Comparison of ENCODE assay signal across 32 cellular contexts in genomic region chr6:27962506-27962905, GRCh38. TPM values are rescaled to one million over a fixed set of nuclear protein-coding genes. Genes with fewer than 3 reads are reported as not detected.
"Had no signal": no experiment of that assay in that cellular context is flagged by ENCODE, and none has a peak within 500 bp of the region (broad histone marks: within the 10 kb centered on the region; RNA-seq: fewer than 3 reads in every experiment).

No MANE protein-coding gene starts in this region.

- H3K9me3 ChIP-seq: adrenal gland, body of pancreas, breast epithelium, SJCRH30 had no signal

- H3K4me3 Mint-ChIP-seq: activated CD4-positive, alpha-beta T cell treated with anti-CD3 and anti-CD28 coated beads, Interleukin-2, amount 10 ng/mL, durations not matched to agents 24 days and 14 days; activated CD8-positive, alpha-beta T cell treated with anti-CD3 and anti-CD28 coated beads for 36 hours; activated T-cell treated with anti-CD3 and anti-CD28 coated beads, Interleukin-2, amount 50 U/mL, for 72 hours; activated T-helper 17 cell treated with anti-CD3 and anti-CD28 coated beads, Interleukin-2, amount 50 U/mL, for 72 hours had no signal

- H3K36me3 Mint-ChIP-seq: activated naive CD4-positive, alpha-beta T cell treated with anti-CD3 and anti-CD28 coated beads, Interleukin-2, amount 50 U/mL, for 72 hours had no signal

- H3K9me3 Mint-ChIP-seq: activated CD8-positive, alpha-beta T cell treated with anti-CD3 and anti-CD28 coated beads for 36 hours; activated naive CD4-positive, alpha-beta T cell treated with anti-CD3 and anti-CD28 coated beads, Interleukin-2, amount 50 U/mL, for 72 hours; activated T-helper 17 cell treated with anti-CD3 and anti-CD28 coated beads, Interleukin-2, amount 50 U/mL, for 72 hours had no signal

- H3K4me2 ChIP-seq: PC-9 had no signal

- H3K36me3 ChIP-seq: adrenal gland, breast epithelium, SJCRH30 had no signal

- H3K4me3 ChIP-seq: adrenal gland, body of pancreas, breast epithelium, PC-9, SJCRH30, SK-N-MC had no signal

- H2AFZ ChIP-seq: PC-9 had no signal

- H3K4me1 ChIP-seq: adrenal gland, body of pancreas, breast epithelium, SJCRH30 had no signal

- ATAC-seq: activated CD8-positive, alpha-beta T cell treated with anti-CD3 and anti-CD28 coated beads for 36 hours; activated naive CD4-positive, alpha-beta T cell treated with anti-CD3 and anti-CD28 coated beads, Interleukin-2, amount 50 U/mL, for 72 hours; activated T-cell treated with anti-CD3 and anti-CD28 coated beads, Interleukin-2, amount 50 U/mL, for 72 hours; activated T-helper 17 cell treated with anti-CD3 and anti-CD28 coated beads, Interleukin-2, amount 50 U/mL, for 72 hours; body of pancreas had no signal

- DNase-seq: activated CD4-positive, alpha-beta T cell treated with anti-CD3 and anti-CD28 coated beads, Interleukin-2, amount 10 ng/mL, durations not matched to agents 24 days and 14 days; activated CD4-positive, alpha-beta T cell treated with anti-CD3 and anti-CD28 coated beads, Interleukin-2, amount 50 U/mL, for 4 hours; activated CD8-positive, alpha-beta T cell treated with anti-CD3 and anti-CD28 coated beads for 36 hours; activated gamma-delta T cell; activated naive CD4-positive, alpha-beta T cell treated with Interleukin-2 at 50 U/mL for 16 hours; activated T-cell treated with anti-CD3 and anti-CD28 coated beads, Interleukin-2, amount 50 U/mL, for 1 hour; activated T-cell treated with anti-CD3 and anti-CD28 coated beads, Interleukin-2, amount 50 U/mL, for 72 hours; adrenal gland; body of pancreas; caudate nucleus; cerebellar nuclear complex; Kasumi-1; KG1; NCI-H1105; NCI-H1417 treated with DMSO at 0.1 percent for 48 hours; NCI-H187 treated with DMSO at 0.1 percent for 48 hours; NCI-H2081; NCI-H345; NCI-H524 treated with DMSO at 0.1 percent for 48 hours; PC-9; SHP77; SJCRH30; T1000 had no signal

- H3K27ac Mint-ChIP-seq: activated CD4-positive, alpha-beta T cell treated with anti-CD3 and anti-CD28 coated beads, Interleukin-2, amount 10 ng/mL, durations not matched to agents 24 days and 14 days; activated CD8-positive, alpha-beta T cell treated with anti-CD3 and anti-CD28 coated beads for 36 hours; activated naive CD4-positive, alpha-beta T cell treated with anti-CD3 and anti-CD28 coated beads, Interleukin-2, amount 50 U/mL, for 72 hours; activated T-cell treated with anti-CD3 and anti-CD28 coated beads, Interleukin-2, amount 50 U/mL, for 72 hours; activated T-helper 17 cell treated with anti-CD3 and anti-CD28 coated beads, Interleukin-2, amount 50 U/mL, for 72 hours had no signal

- H3K4me1 Mint-ChIP-seq: activated CD4-positive, alpha-beta T cell treated with anti-CD3 and anti-CD28 coated beads, Interleukin-2, amount 10 ng/mL, durations not matched to agents 24 days and 14 days; activated T-helper 17 cell treated with anti-CD3 and anti-CD28 coated beads, Interleukin-2, amount 50 U/mL, for 72 hours had no signal

- H3K27me3 ChIP-seq: adrenal gland, body of pancreas, breast epithelium, SJCRH30 had no signal

- H3K27ac ChIP-seq: adrenal gland, body of pancreas, breast epithelium, PC-9, SJCRH30, SK-N-MC had no signal

RNA-seq across cellular contexts. Expression of gene OR2B6, which starts 5.5 kb away (rescaled TPM):
- total RNA-seq: activated CD4-positive, alpha-beta T cell treated with anti-CD3 and anti-CD28 coated beads, Interleukin-2, amount 10 ng/mL, durations not matched to agents 24 days and 14 days; activated CD8-positive, alpha-beta memory T cell treated with anti-CD3 and anti-CD28 coated beads for 36 hours; activated CD8-positive, alpha-beta T cell treated with anti-CD3 and anti-CD28 coated beads for 36 hours; activated naive CD4-positive, alpha-beta T cell treated with anti-CD3 and anti-CD28 coated beads, Interleukin-2, amount 50 U/mL, for 72 hours; adrenal gland; astrocyte; body of pancreas; breast epithelium; SJCRH30; T-helper 1 cell treated with Interleukin-12 subunit alpha and Interleukin-12 subunit beta and Interleukin-4 antibody, amounts not matched to agents 30 ng/mL and 1 ng/mL, for 36 hours had no signal
- polyA plus RNA-seq: adrenal gland had no signal

RNA-seq across cellular contexts. Expression of gene OR2B2, which starts 50.3 kb away (rescaled TPM):
- total RNA-seq: activated CD4-positive, alpha-beta T cell treated with anti-CD3 and anti-CD28 coated beads, Interleukin-2, amount 10 ng/mL, durations not matched to agents 24 days and 14 days; activated CD8-positive, alpha-beta memory T cell treated with anti-CD3 and anti-CD28 coated beads for 36 hours; activated CD8-positive, alpha-beta T cell treated with anti-CD3 and anti-CD28 coated beads for 36 hours; activated naive CD4-positive, alpha-beta T cell treated with anti-CD3 and anti-CD28 coated beads, Interleukin-2, amount 50 U/mL, for 72 hours; activated T-cell treated with anti-CD3 and anti-CD28 coated beads, Interleukin-2, amount 50 U/mL, for 72 hours; activated T-helper 17 cell treated with anti-CD3 and anti-CD28 coated beads, Interleukin-2, amount 50 U/mL, for 72 hours; adrenal gland; astrocyte; body of pancreas; breast epithelium; NCI-H460; PC-9; SJCRH30; T-helper 1 cell treated with Interleukin-12 subunit alpha and Interleukin-12 subunit beta and Interleukin-4 antibody, amounts not matched to agents 30 ng/mL and 1 ng/mL, for 36 hours; T-helper 2 cell treated with Interferon-gamma antibody and Interleukin-4, amounts not matched to agents 100 ng/mL and 5 ng/mL, for 36 hours had no signal
- polyA plus RNA-seq: adrenal gland had no signal
